In the genomic region with DNA sequence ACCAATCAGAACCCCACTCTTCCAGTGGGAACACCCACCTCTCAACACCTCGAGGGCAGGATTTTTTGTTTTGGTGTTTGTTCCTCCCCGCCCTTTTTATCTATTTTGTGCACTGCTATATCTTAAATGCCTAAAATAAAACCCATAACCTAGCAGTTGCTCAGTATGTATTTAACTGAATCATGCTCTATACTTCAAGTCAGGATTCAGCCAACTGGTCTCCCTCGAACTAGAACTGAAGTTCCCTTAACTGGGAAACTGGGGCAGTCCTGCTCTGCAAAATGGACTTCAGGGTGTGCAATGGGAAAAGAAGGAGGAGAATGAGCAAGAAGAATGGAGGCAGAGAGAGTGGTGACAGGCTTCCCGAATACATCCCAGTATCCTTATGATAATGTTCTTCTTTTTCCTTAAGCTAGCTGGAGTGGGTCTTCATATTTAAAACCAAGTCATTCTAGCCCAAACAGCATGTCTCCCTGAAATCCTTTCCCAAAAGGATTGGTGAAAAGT, we compare ENCODE assay signal across 17 cellular contexts. TPM values are rescaled to one million over a fixed set of nuclear protein-coding genes. Genes with fewer than 3 reads are reported as not detected.
DNase-seq lines count a peak whose midpoint lies in the region; ATAC-seq and TF ChIP-seq lines count a peak whose summit lies in the region.
"Had no signal": no experiment of that assay in that cellular context is flagged by ENCODE, and none has a peak within 500 bp of the region (broad histone marks: within the 10 kb centered on the region; RNA-seq: fewer than 3 reads in every experiment).

No MANE protein-coding gene starts in this region.

- H2AFZ ChIP-seq in mammary epithelial cell (ENCODE audit: low read depth, low read length) = no peak overlapping the region
- no peak overlapping the region for H2AFZ ChIP-seq in trophoblast cell (ENCODE audit: insufficient read depth, low read length, poor library complexity)
- H2AFZ ChIP-seq: GM23248 had no signal

- H2BK120ac ChIP-seq in trophoblast cell (ENCODE audit: insufficient read depth, low read length, poor library complexity) = no peak overlapping the region

- no peaks in the 10 kb centered on the region for H3K9me3 ChIP-seq in breast epithelium
- no peaks in the 10 kb centered on the region for H3K9me3 ChIP-seq in mammary epithelial cell (replicated peaks; ENCODE audit: insufficient read depth, low read length)
- H3K9me3 ChIP-seq in colonic mucosa = no peaks in the 10 kb centered on the region
- no peaks in the 10 kb centered on the region for H3K9me3 ChIP-seq in trophoblast cell (ENCODE audit: insufficient read depth, low read depth, low read length)
- no peaks in the 10 kb centered on the region for H3K9me3 ChIP-seq in gastroesophageal sphincter
- H3K9me3 ChIP-seq: SJSA1 had no signal

- no peak overlapping the region for H3K23ac ChIP-seq in trophoblast cell (ENCODE audit: low read length)

- CTCF ChIA-PET in mammary epithelial cell (lab: Charles Lee; ENCODE audit: low non-redundant PET) = no interaction called here

- H4K12ac ChIP-seq in trophoblast cell (ENCODE audit: low read depth, low read length) = no peak overlapping the region

- H3K9ac ChIP-seq in mammary epithelial cell (ENCODE audit: insufficient read depth, low read length) = no peak overlapping the region
- H3K9ac ChIP-seq in colonic mucosa (ENCODE audit: low read depth in 2 of 2, low read length in 2 of 2) = no peak overlapping the region
- H3K9ac ChIP-seq in trophoblast cell (ENCODE audit: low read length) = no peak overlapping the region
- H3K9ac ChIP-seq: GM23248 had no signal

- TF ChIP-seq POLR2A in breast epithelium (IDR thresholded peaks at IDR 0.05) = no peak
- no peak for TF ChIP-seq POLR2A in gastroesophageal sphincter (IDR thresholded peaks at IDR 0.05)

- no peak for TF ChIP-seq EP300 in gastroesophageal sphincter (IDR thresholded peaks at IDR 0.05)

- peak overlapping the region; percentile 93 for H2BK12ac ChIP-seq in trophoblast cell (ENCODE audit: low read length)

- intact Hi-C loops in breast epithelium (cut with DNase I; ENCODE audit: low total_unique reads) (no loop called here), mammary epithelial cell (cut with micrococcal nuclease) (no loop called here), colonic mucosa (cut with DNase I) (no loop called here)

- no peak overlapping the region for H2BK5ac ChIP-seq in trophoblast cell (ENCODE audit: low read depth, low read length, poor library complexity)

- no peak for ATAC-seq in GM21825 (IDR thresholded peaks at IDR 0.05; ENCODE audit: unreplicated experiment)
- no peak for ATAC-seq in gastroesophageal sphincter
- ATAC-seq in GM19324 (IDR thresholded peaks at IDR 0.05; ENCODE audit: low FRiP score, unreplicated experiment) = no peak

- H4K20me1 ChIP-seq in mammary epithelial cell (ENCODE audit: insufficient read depth, low read length) = no peaks in the 10 kb centered on the region

- peak overlapping the region; percentile 80 for H4K91ac ChIP-seq in trophoblast cell (ENCODE audit: low read depth, low read length)

- no peak overlapping the region for H2AK5ac ChIP-seq in trophoblast cell (ENCODE audit: low read length)

- no peak overlapping the region for H4K8ac ChIP-seq in trophoblast cell (ENCODE audit: low read depth, low read length)

- H3K27me3 ChIP-seq in breast epithelium (no peaks in the 10 kb centered on the region), mammary epithelial cell (ENCODE audit: insufficient read depth, low read length) (peaks cover 2% of the 10 kb centered on the region), colonic mucosa (no peaks in the 10 kb centered on the region), trophoblast cell (ENCODE audit: insufficient read depth, low read length) (no peaks in the 10 kb centered on the region), H7 (ENCODE audit: control insufficient read depth, insufficient read depth, low read length) (no peaks in the 10 kb centered on the region), gastroesophageal sphincter (no peaks in the 10 kb centered on the region)
- H3K27me3 ChIP-seq: SJSA1 had no signal

- H3K4me1 ChIP-seq in breast epithelium (peaks cover 0 to 8% of the 10 kb centered on the region in 2 donors), mammary epithelial cell (ENCODE audit: insufficient read depth, low read length) (no peaks in the 10 kb centered on the region), colonic mucosa (peaks cover 5% of the 10 kb centered on the region), trophoblast cell (ENCODE audit: control insufficient read depth in 1 of 2, insufficient read depth in 2 of 2, low read length in 2 of 2) (peaks cover 12 to 22% of the 10 kb centered on the region in 2 experiments), gastroesophageal sphincter (no peaks in the 10 kb centered on the region)

- dilution Hi-C loops in mammary epithelial cell (cut with HindIII; ENCODE audit: low sequenced_read_pairs) = no loop called here

- H3K79me1 ChIP-seq in trophoblast cell (ENCODE audit: low read length) = peaks cover 12% of the 10 kb centered on the region

- peak overlapping the region; percentile 73 to 76 for H3K27ac ChIP-seq in breast epithelium
- H3K27ac ChIP-seq in mammary epithelial cell (ENCODE audit: insufficient read depth, low read depth, low read length) = no peak overlapping the region
- peak overlapping the region; percentile 25 for H3K27ac ChIP-seq in colonic mucosa
- peak overlapping the region; percentile 75 for H3K27ac ChIP-seq in trophoblast cell (ENCODE audit: low read depth, low read length)
- peak overlapping the region in 1 of 4 donors; percentile 52 for H3K27ac ChIP-seq in gastroesophageal sphincter
- H3K27ac ChIP-seq: 22Rv1, GM23248, RWPE1, SJSA1 had no signal

- DNase-seq in breast epithelium (ENCODE audit: low spot score in 2 of 2) (no peak), mammary epithelial cell (no peak), colonic mucosa (no peak), trophoblast cell (no peak), H7 (no peak)
- DNase-seq: Calu3; CD4-positive, alpha-beta memory T cell; GM23248; NCI-H1417; NCI-H187 treated with DMSO at 0.1 percent for 48 hours; NCI-H526 treated with DMSO at 0.1 percent for 48 hours had no signal

- in situ Hi-C loops in mammary epithelial cell (cut with MboI; ENCODE audit: low sequenced_read_pairs in 2 of 2) = no loop called here

- H3K4me3 ChIP-seq in breast epithelium (no peak overlapping the region), mammary epithelial cell (replicated peaks in 1 of 3; ENCODE audit: insufficient read depth in 1 of 3, low read depth in 2 of 3, low read length in 3 of 3) (no peak overlapping the region), colonic mucosa (no peak overlapping the region), trophoblast cell (ENCODE audit: low read depth, low read length) (no peak overlapping the region), H7 (ENCODE audit: insufficient read depth, low read depth, low read length) (no peak overlapping the region), gastroesophageal sphincter (no peak overlapping the region)
- H3K4me3 ChIP-seq: GM23248, SJSA1 had no signal

- BruUV-seq in mammary epithelial cell (replicated peaks; lab: Mats Ljungman, UMichigan) = no TSS peak

- H3K79me2 ChIP-seq in mammary epithelial cell (ENCODE audit: insufficient read depth, low read length) (no peaks in the 10 kb centered on the region), trophoblast cell (ENCODE audit: control insufficient read depth, insufficient read depth, low read length, poor library complexity) (no peaks in the 10 kb centered on the region)

- H3K18ac ChIP-seq in trophoblast cell (ENCODE audit: low read length) = no peak overlapping the region

- H3K14ac ChIP-seq in trophoblast cell (ENCODE audit: low read length) = no peak overlapping the region

- H3K4me2 ChIP-seq in mammary epithelial cell (ENCODE audit: insufficient read depth, low read depth, low read length) (no peak overlapping the region), trophoblast cell (ENCODE audit: low read length) (no peak overlapping the region)

- WGBS in mammary epithelial cell (ENCODE audit: low coverage, missing lambda C conversion rate) = 98% methylated on average over 4 of the region's 4 CpGs
- no CpG with 5 or more reads among the region's 4 CpGs for WGBS in trophoblast cell (ENCODE audit: extremely low coverage, insufficient coverage, insufficient read length)
- 90 to 100% methylated on average over 1 to 4 of the region's 4 CpGs for WGBS in gastroesophageal sphincter (ENCODE audit: low coverage in 1 of 2), 2 donors

- H3K36me3 ChIP-seq in breast epithelium (no peaks in the 10 kb centered on the region), mammary epithelial cell (ENCODE audit: insufficient read depth, low read length) (no peaks in the 10 kb centered on the region), colonic mucosa (no peaks in the 10 kb centered on the region), trophoblast cell (ENCODE audit: control insufficient read depth in 1 of 2, insufficient read depth in 2 of 2, low read length in 2 of 2) (no peaks in the 10 kb centered on the region), H7 (replicated peaks; ENCODE audit: control insufficient read depth, insufficient read depth, low read length) (no peaks in the 10 kb centered on the region), gastroesophageal sphincter (no peaks in the 10 kb centered on the region)
- H3K36me3 ChIP-seq: SJSA1 had no signal

- TF ChIP-seq CTCF in breast epithelium (IDR thresholded peaks at IDR 0.05) (no peak), mammary epithelial cell (conservative IDR thresholded peaks at IDR 0.05 in 1 of 2, IDR thresholded peaks at IDR 0.05 in 1 of 2; ENCODE audit: extremely low read depth in 1 of 2, insufficient read depth in 1 of 2, low read depth in 1 of 2, low read length in 2 of 2) (no peak), colonic mucosa (IDR thresholded peaks at IDR 0.05) (no peak), gastroesophageal sphincter (IDR thresholded peaks at IDR 0.05) (no peak)

- H3K4ac ChIP-seq in trophoblast cell (ENCODE audit: low read depth, low read length) = no peak overlapping the region

RNA-seq across cellular contexts. Expression of a gene that starts 20.9 kb away (rescaled TPM):
- total RNA-seq in breast epithelium = 10 to 100 TPM; 36.4 to 71.7 (median 49.9) TPM
- 10 to 100 TPM; 29.1 to 44.5 TPM for total RNA-seq in mammary epithelial cell
- 12.0 TPM for polyA plus RNA-seq in mammary epithelial cell
- polyA minus RNA-seq in mammary epithelial cell = 9.6 TPM
- total RNA-seq in colonic mucosa = 10 to 100 TPM; 23.3 to 41.7 TPM
- polyA plus RNA-seq in trophoblast cell (2013) = 50.4 and 53.4 TPM in 2 replicates
- 7.0 and 8.3 TPM in 2 replicates for total RNA-seq in H7 (2014; rRNA removed; shearing (Covaris generic))
- 10 to 100 TPM; 43.3 to 60.6 (median 52.4) TPM for total RNA-seq in gastroesophageal sphincter
